1 cellular context compared by ENCODE assay signal in the genomic region with DNA sequence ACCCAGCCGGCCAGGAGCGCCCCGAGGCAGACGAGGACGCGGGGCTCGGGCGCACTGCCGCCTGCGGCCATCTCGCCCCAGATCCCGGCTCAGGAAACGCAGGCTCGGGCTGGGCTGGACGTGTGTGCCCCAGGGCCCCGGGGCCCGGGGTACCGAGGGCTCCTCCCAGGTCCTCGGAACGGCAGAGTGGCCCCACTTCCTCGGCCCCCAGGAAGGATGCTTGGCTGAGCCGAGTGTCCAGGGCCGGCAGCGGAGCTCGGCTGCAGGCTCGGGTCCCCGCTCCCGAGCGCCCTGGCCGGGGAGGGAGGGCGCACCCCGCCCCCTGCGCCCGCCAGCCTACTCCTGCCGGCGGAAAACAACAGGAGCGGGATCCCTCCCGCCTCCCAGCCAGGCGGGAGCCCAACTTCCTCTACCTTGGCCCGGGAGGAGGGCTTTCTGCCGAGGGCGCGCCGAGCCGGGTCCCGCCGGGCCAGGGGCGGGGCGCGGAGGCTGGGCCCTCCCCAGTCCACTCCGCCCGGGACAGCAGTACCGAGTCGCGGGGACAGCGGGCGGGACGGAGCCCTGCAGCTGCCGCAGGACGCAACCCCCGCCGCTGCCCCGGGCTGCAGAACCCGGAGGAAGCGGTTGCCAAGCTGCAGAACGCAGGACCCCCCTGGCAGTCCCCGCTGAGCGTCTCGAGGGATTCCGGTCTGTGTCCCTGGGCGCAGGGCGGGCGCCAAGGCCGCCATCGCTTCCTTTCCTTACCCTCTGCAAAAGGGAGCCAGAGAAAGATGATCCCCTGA.
A peak's percentile ranks its signal among the peaks of the same experiment; 100 is the strongest.
TF ChIP-seq lines count a peak whose summit lies in the region.

A gene with protein sequence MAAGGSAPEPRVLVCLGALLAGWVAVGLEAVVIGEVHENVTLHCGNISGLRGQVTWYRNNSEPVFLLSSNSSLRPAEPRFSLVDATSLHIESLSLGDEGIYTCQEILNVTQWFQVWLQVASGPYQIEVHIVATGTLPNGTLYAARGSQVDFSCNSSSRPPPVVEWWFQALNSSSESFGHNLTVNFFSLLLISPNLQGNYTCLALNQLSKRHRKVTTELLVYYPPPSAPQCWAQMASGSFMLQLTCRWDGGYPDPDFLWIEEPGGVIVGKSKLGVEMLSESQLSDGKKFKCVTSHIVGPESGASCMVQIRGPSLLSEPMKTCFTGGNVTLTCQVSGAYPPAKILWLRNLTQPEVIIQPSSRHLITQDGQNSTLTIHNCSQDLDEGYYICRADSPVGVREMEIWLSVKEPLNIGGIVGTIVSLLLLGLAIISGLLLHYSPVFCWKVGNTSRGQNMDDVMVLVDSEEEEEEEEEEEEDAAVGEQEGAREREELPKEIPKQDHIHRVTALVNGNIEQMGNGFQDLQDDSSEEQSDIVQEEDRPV (minus strand): TSS at position 411 of the 782 bp plus-strand sequence. CDS start 340 bp downstream, at position 71.

TF ChIP-seq in K562, 482 proteins besides CTCF, POLR2A, EP300 and RAD21 (continued from another document and continues in another):
- TF ChIP-seq, protein P1, sequence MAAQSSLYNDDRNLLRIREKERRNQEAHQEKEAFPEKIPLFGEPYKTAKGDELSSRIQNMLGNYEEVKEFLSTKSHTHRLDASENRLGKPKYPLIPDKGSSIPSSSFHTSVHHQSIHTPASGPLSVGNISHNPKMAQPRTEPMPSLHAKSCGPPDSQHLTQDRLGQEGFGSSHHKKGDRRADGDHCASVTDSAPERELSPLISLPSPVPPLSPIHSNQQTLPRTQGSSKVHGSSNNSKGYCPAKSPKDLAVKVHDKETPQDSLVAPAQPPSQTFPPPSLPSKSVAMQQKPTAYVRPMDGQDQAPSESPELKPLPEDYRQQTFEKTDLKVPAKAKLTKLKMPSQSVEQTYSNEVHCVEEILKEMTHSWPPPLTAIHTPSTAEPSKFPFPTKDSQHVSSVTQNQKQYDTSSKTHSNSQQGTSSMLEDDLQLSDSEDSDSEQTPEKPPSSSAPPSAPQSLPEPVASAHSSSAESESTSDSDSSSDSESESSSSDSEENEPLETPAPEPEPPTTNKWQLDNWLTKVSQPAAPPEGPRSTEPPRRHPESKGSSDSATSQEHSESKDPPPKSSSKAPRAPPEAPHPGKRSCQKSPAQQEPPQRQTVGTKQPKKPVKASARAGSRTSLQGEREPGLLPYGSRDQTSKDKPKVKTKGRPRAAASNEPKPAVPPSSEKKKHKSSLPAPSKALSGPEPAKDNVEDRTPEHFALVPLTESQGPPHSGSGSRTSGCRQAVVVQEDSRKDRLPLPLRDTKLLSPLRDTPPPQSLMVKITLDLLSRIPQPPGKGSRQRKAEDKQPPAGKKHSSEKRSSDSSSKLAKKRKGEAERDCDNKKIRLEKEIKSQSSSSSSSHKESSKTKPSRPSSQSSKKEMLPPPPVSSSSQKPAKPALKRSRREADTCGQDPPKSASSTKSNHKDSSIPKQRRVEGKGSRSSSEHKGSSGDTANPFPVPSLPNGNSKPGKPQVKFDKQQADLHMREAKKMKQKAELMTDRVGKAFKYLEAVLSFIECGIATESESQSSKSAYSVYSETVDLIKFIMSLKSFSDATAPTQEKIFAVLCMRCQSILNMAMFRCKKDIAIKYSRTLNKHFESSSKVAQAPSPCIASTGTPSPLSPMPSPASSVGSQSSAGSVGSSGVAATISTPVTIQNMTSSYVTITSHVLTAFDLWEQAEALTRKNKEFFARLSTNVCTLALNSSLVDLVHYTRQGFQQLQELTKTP (IDR thresholded peaks at IDR 0.05; ENCODE audit: low read depth in 1 of 2, partially characterized antibody in 2 of 2): no peak
- TF ChIP-seq SMAD4 (CRISPR knock-in tag; conservative IDR thresholded peaks at IDR 0.05) (no peak), JUND (IDR thresholded peaks at IDR 0.05; ENCODE audit: borderline replicate concordance, low read depth, low read length) (no peak), JUND (tag; IDR thresholded peaks at IDR 0.05; ENCODE audit: borderline replicate concordance, low read depth, low read length) (no peak), FOXK1 (CRISPR knock-in tag; IDR thresholded peaks at IDR 0.05; ENCODE audit: borderline replicate concordance) (no peak), ETS2 (tag; IDR thresholded peaks at IDR 0.05; ENCODE audit: borderline replicate concordance, poor library complexity, severe bottlenecking) (no peak), MAZ (CRISPR knock-in tag; conservative IDR thresholded peaks at IDR 0.05 in 1 of 2, IDR thresholded peaks at IDR 0.05 in 1 of 2) (no peak), NCOA4 (IDR thresholded peaks at IDR 0.05; ENCODE audit: partially characterized antibody) (no peak), PHF8 (IDR thresholded peaks at IDR 0.05; ENCODE audit: borderline replicate concordance, low read length) (peak; percentile 71; the same call in 1 of the 2 replicates), NBN (IDR thresholded peaks at IDR 0.05; ENCODE audit: low read depth) (no peak), ZBTB8A (IDR thresholded peaks at IDR 0.05; ENCODE audit: partially characterized antibody) (no peak), CC2D1A (IDR thresholded peaks at IDR 0.05) (no peak), ZNF717 (CRISPR knock-in tag; IDR thresholded peaks at IDR 0.05) (no peak), KLF6 (CRISPR knock-in tag; IDR thresholded peaks at IDR 0.05; ENCODE audit: borderline replicate concordance) (no peak), RUNX1 (IDR thresholded peaks at IDR 0.05; ENCODE audit: low read depth) (no peak), PRPF4 (IDR thresholded peaks at IDR 0.05; ENCODE audit: insufficient read depth, low read depth, low read length, poor library complexity, severe bottlenecking) (no peak), ZC3H11A (IDR thresholded peaks at IDR 0.05; ENCODE audit: low read depth, low read length) (no peak), ZNF785 (CRISPR knock-in tag; IDR thresholded peaks at IDR 0.05) (no peak), PTRF (tag; IDR thresholded peaks at IDR 0.05) (no peak), SMC3 (conservative IDR thresholded peaks at IDR 0.05; ENCODE audit: insufficient read depth, low read depth, low read length) (no peak), PHTF2 (CRISPR knock-in tag; IDR thresholded peaks at IDR 0.05) (no peak), BRD9 (IDR thresholded peaks at IDR 0.05; ENCODE audit: low read depth, partially characterized antibody) (no peak), FOXP1 (CRISPR knock-in tag; IDR thresholded peaks at IDR 0.05) (peak; percentile 68; the same call in 1 of the 2 replicates), E2F3 (CRISPR knock-in tag; IDR thresholded peaks at IDR 0.05) (no peak), TAL1 (IDR thresholded peaks at IDR 0.05) (no peak), ZNF76 (CRISPR knock-in tag; IDR thresholded peaks at IDR 0.05; ENCODE audit: borderline replicate concordance) (no peak), ZNF217 (CRISPR knock-in tag; IDR thresholded peaks at IDR 0.05) (no peak)
- TF ChIP-seq, protein P2, sequence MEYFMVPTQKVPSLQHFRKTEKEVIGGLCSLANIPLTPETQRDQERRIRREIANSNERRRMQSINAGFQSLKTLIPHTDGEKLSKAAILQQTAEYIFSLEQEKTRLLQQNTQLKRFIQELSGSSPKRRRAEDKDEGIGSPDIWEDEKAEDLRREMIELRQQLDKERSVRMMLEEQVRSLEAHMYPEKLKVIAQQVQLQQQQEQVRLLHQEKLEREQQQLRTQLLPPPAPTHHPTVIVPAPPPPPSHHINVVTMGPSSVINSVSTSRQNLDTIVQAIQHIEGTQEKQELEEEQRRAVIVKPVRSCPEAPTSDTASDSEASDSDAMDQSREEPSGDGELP (CRISPR knock-in tag; IDR thresholded peaks at IDR 0.05; ENCODE audit: borderline replicate concordance): peak; percentile 51; the same call in 1 of the 2 replicates
- TF ChIP-seq, protein P3, sequence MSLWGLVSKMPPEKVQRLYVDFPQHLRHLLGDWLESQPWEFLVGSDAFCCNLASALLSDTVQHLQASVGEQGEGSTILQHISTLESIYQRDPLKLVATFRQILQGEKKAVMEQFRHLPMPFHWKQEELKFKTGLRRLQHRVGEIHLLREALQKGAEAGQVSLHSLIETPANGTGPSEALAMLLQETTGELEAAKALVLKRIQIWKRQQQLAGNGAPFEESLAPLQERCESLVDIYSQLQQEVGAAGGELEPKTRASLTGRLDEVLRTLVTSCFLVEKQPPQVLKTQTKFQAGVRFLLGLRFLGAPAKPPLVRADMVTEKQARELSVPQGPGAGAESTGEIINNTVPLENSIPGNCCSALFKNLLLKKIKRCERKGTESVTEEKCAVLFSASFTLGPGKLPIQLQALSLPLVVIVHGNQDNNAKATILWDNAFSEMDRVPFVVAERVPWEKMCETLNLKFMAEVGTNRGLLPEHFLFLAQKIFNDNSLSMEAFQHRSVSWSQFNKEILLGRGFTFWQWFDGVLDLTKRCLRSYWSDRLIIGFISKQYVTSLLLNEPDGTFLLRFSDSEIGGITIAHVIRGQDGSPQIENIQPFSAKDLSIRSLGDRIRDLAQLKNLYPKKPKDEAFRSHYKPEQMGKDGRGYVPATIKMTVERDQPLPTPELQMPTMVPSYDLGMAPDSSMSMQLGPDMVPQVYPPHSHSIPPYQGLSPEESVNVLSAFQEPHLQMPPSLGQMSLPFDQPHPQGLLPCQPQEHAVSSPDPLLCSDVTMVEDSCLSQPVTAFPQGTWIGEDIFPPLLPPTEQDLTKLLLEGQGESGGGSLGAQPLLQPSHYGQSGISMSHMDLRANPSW (CRISPR knock-in tag; IDR thresholded peaks at IDR 0.05): no peak
- TF ChIP-seq, protein P4, sequence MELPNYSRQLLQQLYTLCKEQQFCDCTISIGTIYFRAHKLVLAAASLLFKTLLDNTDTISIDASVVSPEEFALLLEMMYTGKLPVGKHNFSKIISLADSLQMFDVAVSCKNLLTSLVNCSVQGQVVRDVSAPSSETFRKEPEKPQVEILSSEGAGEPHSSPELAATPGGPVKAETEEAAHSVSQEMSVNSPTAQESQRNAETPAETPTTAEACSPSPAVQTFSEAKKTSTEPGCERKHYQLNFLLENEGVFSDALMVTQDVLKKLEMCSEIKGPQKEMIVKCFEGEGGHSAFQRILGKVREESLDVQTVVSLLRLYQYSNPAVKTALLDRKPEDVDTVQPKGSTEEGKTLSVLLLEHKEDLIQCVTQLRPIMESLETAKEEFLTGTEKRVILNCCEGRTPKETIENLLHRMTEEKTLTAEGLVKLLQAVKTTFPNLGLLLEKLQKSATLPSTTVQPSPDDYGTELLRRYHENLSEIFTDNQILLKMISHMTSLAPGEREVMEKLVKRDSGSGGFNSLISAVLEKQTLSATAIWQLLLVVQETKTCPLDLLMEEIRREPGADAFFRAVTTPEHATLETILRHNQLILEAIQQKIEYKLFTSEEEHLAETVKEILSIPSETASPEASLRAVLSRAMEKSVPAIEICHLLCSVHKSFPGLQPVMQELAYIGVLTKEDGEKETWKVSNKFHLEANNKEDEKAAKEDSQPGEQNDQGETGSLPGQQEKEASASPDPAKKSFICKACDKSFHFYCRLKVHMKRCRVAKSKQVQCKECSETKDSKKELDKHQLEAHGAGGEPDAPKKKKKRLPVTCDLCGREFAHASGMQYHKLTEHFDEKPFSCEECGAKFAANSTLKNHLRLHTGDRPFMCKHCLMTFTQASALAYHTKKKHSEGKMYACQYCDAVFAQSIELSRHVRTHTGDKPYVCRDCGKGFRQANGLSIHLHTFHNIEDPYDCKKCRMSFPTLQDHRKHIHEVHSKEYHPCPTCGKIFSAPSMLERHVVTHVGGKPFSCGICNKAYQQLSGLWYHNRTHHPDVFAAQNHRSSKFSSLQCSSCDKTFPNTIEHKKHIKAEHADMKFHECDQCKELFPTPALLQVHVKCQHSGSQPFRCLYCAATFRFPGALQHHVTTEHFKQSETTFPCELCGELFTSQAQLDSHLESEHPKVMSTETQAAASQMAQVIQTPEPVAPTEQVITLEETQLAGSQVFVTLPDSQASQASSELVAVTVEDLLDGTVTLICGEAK (IDR thresholded peaks at IDR 0.05): no peak
- TF ChIP-seq, protein P4 (CRISPR knock-in tag; IDR thresholded peaks at IDR 0.05): no peak
- TF ChIP-seq, protein P5, sequence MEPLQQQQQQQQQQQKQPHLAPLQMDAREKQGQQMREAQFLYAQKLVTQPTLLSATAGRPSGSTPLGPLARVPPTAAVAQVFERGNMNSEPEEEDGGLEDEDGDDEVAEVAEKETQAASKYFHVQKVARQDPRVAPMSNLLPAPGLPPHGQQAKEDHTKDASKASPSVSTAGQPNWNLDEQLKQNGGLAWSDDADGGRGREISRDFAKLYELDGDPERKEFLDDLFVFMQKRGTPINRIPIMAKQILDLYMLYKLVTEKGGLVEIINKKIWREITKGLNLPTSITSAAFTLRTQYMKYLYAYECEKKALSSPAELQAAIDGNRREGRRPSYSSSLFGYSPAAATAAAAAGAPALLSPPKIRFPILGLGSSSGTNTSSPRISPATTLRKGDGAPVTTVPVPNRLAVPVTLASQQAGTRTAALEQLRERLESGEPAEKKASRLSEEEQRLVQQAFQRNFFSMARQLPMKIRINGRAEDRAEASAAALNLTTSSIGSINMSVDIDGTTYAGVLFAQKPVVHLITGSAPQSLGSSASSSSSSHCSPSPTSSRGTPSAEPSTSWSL (CRISPR knock-in tag; IDR thresholded peaks at IDR 0.05; ENCODE audit: borderline replicate concordance): no peak
